In genomic region chr2:170928824-170929685, GRCh38 we compare ENCODE assay signal across 8 cellular contexts. TPM values are rescaled to one million over a fixed set of nuclear protein-coding genes. Genes with fewer than 3 reads are reported as not detected.
DNase-seq lines count a peak whose midpoint lies in the region; ATAC-seq and TF ChIP-seq lines count a peak whose summit lies in the region.

TSS of gene GORASP2 (plus strand) at chr2:170929253. CDS start at chr2:170929341, 88 bp downstream.

- H3K36me3 ChIP-seq in testis (ENCODE audit: low read depth, missing control alignments): no peaks in the 10 kb centered on the region

- peak; percentile 86 for TF ChIP-seq CTCF in GM12864 (IDR thresholded peaks at IDR 0.05; ENCODE audit: low read depth, low read length, missing control alignments)
- peak in 1 of 3 donors; percentile 96 for TF ChIP-seq CTCF in omental fat pad (IDR thresholded peaks at IDR 0.05)
- peak; percentile 95 to 99 (median 96) for TF ChIP-seq CTCF in testis (IDR thresholded peaks at IDR 0.05)

- TF ChIP-seq POLR2A in testis (IDR thresholded peaks at IDR 0.05): peak; percentile 43

- WGBS in testis, 2 donors: 0% methylated on average over 1 to 38 of the region's 95 CpGs

- intact Hi-C loops in testis (cut with DNase I; ENCODE audit: low total_unique reads): no loop called here

- H3K36me3 Mint-ChIP-seq in activated naive CD4-positive, alpha-beta T cell treated with anti-CD3 and anti-CD28 coated beads, Interleukin-2, amount 50 U/mL, for 72 hours: peaks cover 23 to 33% of the 10 kb centered on the region in 2 donors

- no peaks in the 10 kb centered on the region for H3K27me3 ChIP-seq in testis

- peak within 1 kb of the TSS; percentile 96 for H3K27ac ChIP-seq in testis

- H3K4me3 ChIP-seq in GM12864 (ENCODE audit: low read depth, low read length) (peak within 1 kb of the TSS; percentile 63), testis (peak within 1 kb of the TSS; percentile 97 to 100)

- H3K9me3 ChIP-seq in testis: no peaks in the 10 kb centered on the region

- peak; percentile 99 for DNase-seq in GM12864 (ENCODE audit: low read depth)
- DNase-seq in NCI-H1092 treated with DMSO at 0.1 percent for 48 hours (lab: John Stamatoyannopoulos, UW): peak; percentile 96
- peak; percentile 98 for DNase-seq in SKM-1 (lab: John Stamatoyannopoulos, UW; ENCODE audit: unreplicated experiment)
- peak; percentile 97 to 99 for DNase-seq in activated naive CD4-positive, alpha-beta T cell treated with anti-CD3 and anti-CD28 coated beads, Interleukin-2, amount 50 U/mL, for 72 hours (ENCODE audit: low spot score in 2 of 2)
- DNase-seq in glomerular endothelial cell (ENCODE audit: extremely low read depth, low read depth, low spot score): peak; percentile 97
- DNase-seq in omental fat pad (ENCODE audit: low spot score): peak; percentile 92
- peak; percentile 100 for DNase-seq in testis

- peak; percentile 91 for ATAC-seq in HG02623 (IDR thresholded peaks at IDR 0.05; ENCODE audit: unreplicated experiment)
- peak; percentile 93 for ATAC-seq in activated naive CD4-positive, alpha-beta T cell treated with anti-CD3 and anti-CD28 coated beads, Interleukin-2, amount 50 U/mL, for 72 hours
- peak; percentile 97 for ATAC-seq in omental fat pad (ENCODE audit: low FRiP score)

- peaks cover 15% of the 10 kb centered on the region for H3K4me1 ChIP-seq in testis

- H3K27ac Mint-ChIP-seq in activated naive CD4-positive, alpha-beta T cell treated with anti-CD3 and anti-CD28 coated beads, Interleukin-2, amount 50 U/mL, for 72 hours: peak within 1 kb of the TSS; percentile 97 to 100

- H3K9me3 Mint-ChIP-seq in activated naive CD4-positive, alpha-beta T cell treated with anti-CD3 and anti-CD28 coated beads, Interleukin-2, amount 50 U/mL, for 72 hours: peaks cover 3 to 14% of the 10 kb centered on the region in 2 donors

RNA-seq across cellular contexts. Expression of gene GORASP2, which starts in this region (rescaled TPM):
- total RNA-seq in activated naive CD4-positive, alpha-beta T cell treated with anti-CD3 and anti-CD28 coated beads, Interleukin-2, amount 50 U/mL, for 72 hours: 10 to 100 TPM; 64.9 to 69.8 TPM
- total RNA-seq in glomerular endothelial cell (64.4 and 75.4 TPM in 2 replicates), omental fat pad (10 to 100 TPM; 42.7 to 50.5 (median 46.1) TPM), testis (10 to 100 TPM; 67.2 to 67.3 TPM)
- polyA plus RNA-seq in testis (ENCODE audit: insufficient read depth, low read depth, low replicate concordance): 119 TPM

Comparison
In these comparisons a context has a peak if more than half of its experiments do, and no peak if none do; other contexts are left out.
1. Peak in every context shown above with its lines: DNase-seq, ATAC-seq, H3K4me3 ChIP-seq and H3K27ac ChIP-seq.